8 cellular contexts compared by ENCODE assay signal in the genomic region with DNA sequence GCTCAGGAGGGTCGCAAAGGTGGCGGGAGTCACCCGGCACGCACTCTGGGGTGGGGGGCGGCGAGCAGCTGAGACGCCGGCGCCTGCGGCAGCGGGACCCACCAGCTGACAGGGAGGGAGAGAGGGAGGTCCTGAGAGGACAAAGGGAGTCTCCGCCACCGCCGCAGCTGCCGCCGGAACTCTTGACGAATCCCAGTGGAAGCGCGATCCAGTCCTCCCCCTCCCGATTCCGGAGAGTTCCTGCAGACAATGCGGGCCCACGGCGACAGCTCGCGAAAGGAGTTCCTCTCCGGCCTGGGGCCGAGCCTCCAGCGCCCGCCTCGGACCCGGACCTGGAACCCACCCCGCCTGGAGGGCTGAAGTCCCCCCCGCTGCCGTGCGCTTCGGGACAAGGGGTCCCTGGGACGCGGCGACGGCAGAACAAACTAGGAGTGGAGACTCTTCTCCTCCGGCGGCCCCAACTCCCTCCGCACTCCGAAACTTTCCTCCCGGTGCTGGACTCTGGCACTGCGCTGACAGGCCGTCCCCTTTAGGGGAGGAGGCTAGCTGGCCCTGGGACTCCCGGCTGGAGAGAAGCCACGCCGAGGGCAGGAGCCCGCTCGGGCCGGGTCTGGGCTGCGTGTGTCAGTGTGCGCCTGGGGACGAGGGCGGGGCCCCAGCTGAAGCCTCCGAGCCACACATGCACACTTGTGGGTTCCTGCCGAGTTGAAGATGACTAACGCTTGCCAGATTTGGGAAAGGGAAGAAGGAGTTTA. TPM values are rescaled to one million over a fixed set of nuclear protein-coding genes. Genes with fewer than 3 reads are reported as not detected.
DNase-seq lines count a peak whose midpoint lies in the region; ATAC-seq and TF ChIP-seq lines count a peak whose summit lies in the region.

A gene (minus strand): TSS at position 623 of the 755 bp plus-strand sequence. CDS start 669 bp downstream, outside the sequence.

- H3K4me3 ChIP-seq in BLaER1 treated with 17β-estradiol and CSF1 and Interleukin-3, amounts not matched to agents 10 nM and 100 nM = peak within 1 kb of the TSS; percentile 73 to 97 (median 88)
- H3K4me3 ChIP-seq in NT2/D1 (ENCODE audit: insufficient read length, low read depth) (peak within 1 kb of the TSS; percentile 72), epithelial cell of esophagus (ENCODE audit: low read length) (peak within 1 kb of the TSS; percentile 75), mucosa of descending colon (peak within 1 kb of the TSS; percentile 69)

- H4K20me1 ChIP-seq in BLaER1 treated with 17β-estradiol and CSF1 and Interleukin-3, amounts not matched to agents 10 nM and 100 nM = peaks cover 0 to 23% (median 0%) of the 10 kb centered on the region in 11 experiments; a peak in 5 of 22 replicates

- peak; percentile 56 for TF ChIP-seq POLR2A in GM19193 (IDR thresholded peaks at IDR 0.05; ENCODE audit: extremely low read depth, insufficient read depth, insufficient read length)

- peak within 1 kb of the TSS; percentile 75 to 97 (median 86) for H3K4me2 ChIP-seq in BLaER1 treated with 17β-estradiol and CSF1 and Interleukin-3, amounts not matched to agents 10 nM and 100 nM

- ATAC-seq in HG03378 (IDR thresholded peaks at IDR 0.05; ENCODE audit: unreplicated experiment) (peak; percentile 66), mucosa of descending colon (peak; percentile 92)

- H3K36me3 ChIP-seq in BLaER1 treated with 17β-estradiol and CSF1 and Interleukin-3, amounts not matched to agents 10 nM and 100 nM = peaks cover 0 to 31% (median 23%) of the 10 kb centered on the region in 11 experiments; a peak in 15 of 22 replicates
- H3K36me3 ChIP-seq in NT2/D1 (ENCODE audit: insufficient read depth, insufficient read length, low read length) (peaks cover 8% of the 10 kb centered on the region), mucosa of descending colon (ENCODE audit: low read depth) (no peaks in the 10 kb centered on the region)

- no peaks in the 10 kb centered on the region; a peak in 1 of 22 replicates for H3K27me3 ChIP-seq in BLaER1 treated with 17β-estradiol and CSF1 and Interleukin-3, amounts not matched to agents 10 nM and 100 nM
- no peaks in the 10 kb centered on the region for H3K27me3 ChIP-seq in NT2/D1 (ENCODE audit: insufficient read depth, insufficient read length)

- peak within 1 kb of the TSS; percentile 80 to 94 (median 91) for H3K27ac ChIP-seq in BLaER1 treated with 17β-estradiol and CSF1 and Interleukin-3, amounts not matched to agents 10 nM and 100 nM

- no peak for TF ChIP-seq CTCF in epithelial cell of esophagus (IDR thresholded peaks at IDR 0.05; ENCODE audit: insufficient read depth, low read depth, low read length, missing control alignments)
- no peak for TF ChIP-seq CTCF in mucosa of descending colon (IDR thresholded peaks at IDR 0.05)

- peak within 1 kb of the TSS; percentile 84 to 98 (median 90) for H3K9ac ChIP-seq in BLaER1 treated with 17β-estradiol and CSF1 and Interleukin-3, amounts not matched to agents 10 nM and 100 nM
- H3K9ac ChIP-seq in NT2/D1 (ENCODE audit: insufficient read length, low read depth) = peak within 1 kb of the TSS; percentile 82

- no peaks in the 10 kb centered on the region for H3K9me3 ChIP-seq in BLaER1 treated with 17β-estradiol and CSF1 and Interleukin-3, amounts not matched to agents 10 nM and 100 nM (replicated peaks in 1 of 11)
- no peaks in the 10 kb centered on the region for H3K9me3 ChIP-seq in NT2/D1 (ENCODE audit: insufficient read depth, low read length)
- no peaks in the 10 kb centered on the region for H3K9me3 ChIP-seq in mucosa of descending colon

- intact Hi-C loops in mucosa of descending colon (cut with DNase I, micrococcal nuclease) = loop anchor here in 1 of 2 donors (10.0 kb wide), 1 partner anchor 112 kb away; no protein-coding TSS in a partner anchor

- peaks cover 28 to 79% (median 40%) of the 10 kb centered on the region in 10 experiments for H3K4me1 ChIP-seq in BLaER1 treated with 17β-estradiol and CSF1 and Interleukin-3, amounts not matched to agents 10 nM and 100 nM
- H3K4me1 ChIP-seq in NT2/D1 (ENCODE audit: insufficient read depth, insufficient read length) = no peaks in the 10 kb centered on the region
- H3K4me1 ChIP-seq in mucosa of descending colon (ENCODE audit: low read depth) = peaks cover 8% of the 10 kb centered on the region

- DNase-seq in NT2/D1 (ENCODE audit: low read depth, low spot score) = peak; percentile 38
- peak; percentile 50 for DNase-seq in activated T-cell treated with anti-CD3 and anti-CD28 coated beads for 1 hour (ENCODE audit: low read depth)
- peak; percentile 87 for DNase-seq in epithelial cell of esophagus (ENCODE audit: low read depth)
- peak; percentile 90 to 95 (median 94) for DNase-seq in mucosa of descending colon
- DNase-seq in stimulated activated CD8-positive, alpha-beta memory T cell treated with anti-CD3 and anti-CD28 coated beads, Interleukin-4, amount 100 ng/mL, for 48 hours = peak; percentile 72

RNA-seq across cellular contexts. Expression of the gene that starts here (rescaled TPM):
- total RNA-seq in mucosa of descending colon = 100 to 1,000 TPM in 2 of 3 donors, 10 to 100 TPM in 1; 83.2 to 276 (median 120) TPM

Comparison
In these comparisons a context has a peak if more than half of its experiments do, and no peak if none do; other contexts are left out.
1. Peak in every context shown above with its lines: DNase-seq, ATAC-seq, H3K4me3 ChIP-seq and H3K27ac ChIP-seq.
2. DNase-seq: peak in every context shown above with its lines; median percentile 94 in mucosa of descending colon; 87 in epithelial cell of esophagus; 72 in stimulated activated CD8-positive, alpha-beta memory T cell treated with anti-CD3 and anti-CD28 coated beads, Interleukin-4, amount 100 ng/mL, for 48 hours; 50 in activated T-cell treated with anti-CD3 and anti-CD28 coated beads for 1 hour; 38 in NT2/D1.